7 cellular contexts compared by ENCODE assay signal in genomic region chr14:106620368-106620767, GRCh38.
"Had no signal": no experiment of that assay in that cellular context is flagged by ENCODE, and none has a peak within 500 bp of the region (broad histone marks: within the 10 kb centered on the region; RNA-seq: fewer than 3 reads in every experiment).

No MANE protein-coding gene starts in this region.

- ATAC-seq: GM23338 had no signal

- H3K4me3 ChIP-seq: GM23338 had no signal

- H3K4me3 Mint-ChIP-seq: GM23338, H9, IgD-negative memory B cell had no signal

- H3K4me2 ChIP-seq: GM23338 had no signal

- FAIRE-seq: H1, H54 had no signal

- DNase-seq: H9, HCEC 1CT, KG1 had no signal

- H3K4me1 Mint-ChIP-seq: GM23338, H9, IgD-negative memory B cell had no signal

- H3K27ac Mint-ChIP-seq: GM23338, H9, IgD-negative memory B cell had no signal

- H2AFZ ChIP-seq: GM23338 had no signal
